8 cellular contexts compared by ENCODE assay signal in the genomic region with DNA sequence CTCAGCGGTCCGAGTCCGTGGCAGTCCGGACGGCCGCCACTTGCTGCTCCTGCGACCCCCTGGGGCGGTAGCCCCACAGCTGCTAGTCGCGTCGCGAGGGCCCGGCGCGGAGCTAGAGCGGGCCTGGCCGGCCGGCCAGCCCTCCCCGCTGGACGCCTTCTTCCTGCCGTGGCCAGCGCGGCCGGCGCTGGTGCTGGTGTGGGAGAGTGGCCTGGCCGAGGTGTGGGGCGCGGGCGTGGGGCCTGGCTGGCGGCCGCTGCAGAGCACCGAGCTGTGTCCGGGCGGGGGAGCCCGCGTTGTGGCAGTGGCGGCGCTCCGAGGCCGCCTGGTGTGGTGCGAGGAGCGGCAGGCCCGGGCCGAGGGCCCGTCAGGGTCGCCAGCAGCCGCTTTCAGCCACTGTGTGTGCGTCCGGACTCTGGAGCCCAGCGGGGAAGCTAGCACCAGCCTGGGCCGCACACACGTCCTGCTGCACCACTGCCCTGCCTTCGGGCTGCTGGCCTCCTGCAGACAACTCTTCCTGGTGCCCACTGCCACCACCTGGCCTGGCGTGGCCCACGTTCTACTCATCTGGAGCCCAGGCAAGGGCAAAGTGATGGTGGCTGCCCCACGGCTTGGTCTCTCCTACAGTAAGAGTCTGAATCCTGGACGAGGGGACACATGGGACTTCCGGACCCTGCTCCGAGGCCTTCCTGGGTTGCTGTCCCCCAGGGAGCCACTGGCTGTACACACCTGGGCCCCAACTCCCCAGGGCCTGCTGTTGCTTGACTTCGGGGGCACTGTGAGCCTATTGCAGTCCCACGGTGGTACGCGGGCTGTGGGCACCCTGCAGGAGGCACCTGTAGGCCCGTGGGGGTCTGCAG. TPM values are rescaled to one million over a fixed set of nuclear protein-coding genes. Genes with fewer than 3 reads are reported as not detected.
DNase-seq lines count a peak whose midpoint lies in the region; ATAC-seq and TF ChIP-seq lines count a peak whose summit lies in the region.

No MANE protein-coding gene starts in this region.

- H3K9me3 ChIP-seq in AG04450 (ENCODE audit: control insufficient read depth, insufficient read depth, low read length) (no peaks in the 10 kb centered on the region; the same call in 1 of the 2 replicates), SJCRH30 (replicated peaks) (no peaks in the 10 kb centered on the region)

- TF ChIP-seq CTCF in AG04450 (IDR thresholded peaks at IDR 0.05; ENCODE audit: low read depth, low read length) (no peak), cardiac fibroblast (IDR thresholded peaks at IDR 0.05; ENCODE audit: low read depth, low read length) (no peak)

- H3K4me1 ChIP-seq in SJCRH30: no peaks in the 10 kb centered on the region

- H3K27ac ChIP-seq in AG04450 (ENCODE audit: low read depth, low read length): no peak overlapping the region
- H3K27ac ChIP-seq in SJCRH30: no peak overlapping the region; the same call in 1 of the 2 replicates

- DNase-seq in AG04450 (ENCODE audit: low read depth, low spot score) (no peak), SJCRH30 (peak in 1 of 2 experiments; percentile 29), cardiac fibroblast (ENCODE audit: low read depth in 2 of 2) (peak; percentile 20 to 32), kidney tubule cell (ENCODE audit: low spot score) (peak; percentile 42)
- peak; percentile 28 for DNase-seq in stimulated activated naive CD8-positive, alpha-beta T cell treated with anti-CD3 and anti-CD28 coated beads, Interleukin-15, Interleukin-2, amounts not matched to agents 100 U/mL and 50 U/mL, for 24 hours

- H3K4me3 ChIP-seq in AG04450 (ENCODE audit: low read depth, low read length): peak overlapping the region; percentile 79
- H3K4me3 ChIP-seq in SJCRH30: peak overlapping the region; percentile 63
- H3K4me3 ChIP-seq in cardiac fibroblast (replicated peaks in 1 of 2; ENCODE audit: low read depth in 2 of 2, low read length in 2 of 2): peak overlapping the region; percentile 77 to 81

- CTCF ChIA-PET in AG04450 (lab: Charles Lee): interaction anchor here (1.4 to 2.1 kb wide), 2 partner anchors 225 to 284 kb away, joined by 5 to 11 read pairs; no protein-coding TSS in a partner anchor

- H3K36me3 ChIP-seq in SJCRH30: no peaks in the 10 kb centered on the region

- ATAC-seq in GM18511 (IDR thresholded peaks at IDR 0.05; ENCODE audit: unreplicated experiment) (peak; percentile 29), HG02973 (IDR thresholded peaks at IDR 0.05; ENCODE audit: unreplicated experiment) (peak; percentile 20), GM18520 (IDR thresholded peaks at IDR 0.05; ENCODE audit: unreplicated experiment) (no peak)
- no peak for ATAC-seq in stimulated activated naive CD8-positive, alpha-beta T cell treated with anti-CD3 and anti-CD28 coated beads, Interleukin-15, Interleukin-2, amounts not matched to agents 100 U/mL and 50 U/mL, for 24 hours

- POLR2A ChIA-PET in AG04450 (lab: Yijun Ruan, JAX): interaction anchor here (0.6 to 1.6 kb wide), 3 partner anchors 29 to 247 kb away, joined by 4 read pairs; a partner anchor contains a TSS

- H3K27me3 ChIP-seq in AG04450 (ENCODE audit: control insufficient read depth, insufficient read depth, low read length): no peaks in the 10 kb centered on the region
- H3K27me3 ChIP-seq in SJCRH30: peaks cover 3% of the 10 kb centered on the region; the same call in 1 of the 2 replicates

RNA-seq across cellular contexts. Expression of a gene that starts 0.6 kb away (rescaled TPM):
- 6.4 and 9.0 TPM in 2 replicates for polyA plus RNA-seq in AG04450 (2011; rRNA removed)
- 12.9 and 19.3 TPM in 2 replicates for polyA minus RNA-seq in AG04450 (2011; rRNA and poly(A)+ RNA removed)
- total RNA-seq in SJCRH30 (2014; rRNA removed; shearing (Covaris generic)): 6.4 and 7.0 TPM in 2 replicates

RNA-seq across cellular contexts. Expression of a gene that starts 9.8 kb away (rescaled TPM):
- polyA plus RNA-seq in AG04450 (2011; rRNA removed): 19.5 and 19.8 TPM in 2 replicates
- polyA minus RNA-seq in AG04450 (2011; rRNA and poly(A)+ RNA removed): 17.0 and 17.1 TPM in 2 replicates
- total RNA-seq in SJCRH30 (2014; rRNA removed; shearing (Covaris generic)): 24.1 and 25.7 TPM in 2 replicates

RNA-seq across cellular contexts. Expression of a gene that starts 54.4 kb away (rescaled TPM):
- 95.7 and 106 TPM in 2 replicates for polyA plus RNA-seq in AG04450 (2011; rRNA removed)
- 163 and 199 TPM in 2 replicates for polyA minus RNA-seq in AG04450 (2011; rRNA and poly(A)+ RNA removed)
- total RNA-seq in SJCRH30 (2014; rRNA removed; shearing (Covaris generic)): 72.6 and 81.6 TPM in 2 replicates

Comparison
In these comparisons a context has a peak if more than half of its experiments do, and no peak if none do; other contexts are left out.
1. ATAC-seq: peak in GM18511 (single experiment) and HG02973 (single experiment); none in stimulated activated naive CD8-positive, alpha-beta T cell treated with anti-CD3 and anti-CD28 coated beads, Interleukin-15, Interleukin-2, amounts not matched to agents 100 U/mL and 50 U/mL, for 24 hours (single experiment) and GM18520 (single experiment).
2. Peak in every context shown above with its lines, with median percentiles within 50 percentile points of each other: H3K4me3 ChIP-seq.